Comparison of ENCODE assay signal across 8 cellular contexts in genomic region chr12:132954471-132955048, GRCh38. TPM values are rescaled to one million over a fixed set of nuclear protein-coding genes. Genes with fewer than 3 reads are reported as not detected.
DNase-seq lines count a peak whose midpoint lies in the region; ATAC-seq and TF ChIP-seq lines count a peak whose summit lies in the region.

No MANE protein-coding gene starts in this region.

- no peak for TF ChIP-seq POLR2A in esophagus squamous epithelium (IDR thresholded peaks at IDR 0.05)

- H3K4me1 ChIP-seq in SJCRH30 (no peaks in the 10 kb centered on the region), esophagus squamous epithelium (peaks cover 0 to 24% (median 13%) of the 10 kb centered on the region in 3 donors)

- in situ Hi-C loops in GM13976 (cut with MboI; ENCODE audit: low sequenced_read_pairs, unreplicated experiment) = no loop called here

- WGBS in esophagus squamous epithelium, 2 donors = 86 to 87% methylated on average over 12 to 14 of the region's 14 CpGs

- H3K4me3 ChIP-seq in SJCRH30 (peak overlapping the region; percentile 94), esophagus squamous epithelium (peak overlapping the region in 3 of 4 donors; percentile 74 to 100 (median 91)), retinal pigment epithelial cell (ENCODE audit: low read length) (peak overlapping the region; percentile 93)

- intact Hi-C loops in esophagus squamous epithelium (cut with DNase I) = no loop called here

- no peak for ATAC-seq in HG02884 (IDR thresholded peaks at IDR 0.05; ENCODE audit: unreplicated experiment)

- DNase-seq in GM13976 (ENCODE audit: low spot score) (peak; percentile 30), SJCRH30 (peak; percentile 6 to 26), esophagus squamous epithelium (lab: John Stamatoyannopoulos, UW) (no peak), retinal pigment epithelial cell (ENCODE audit: low read depth) (no peak), GDM1 (lab: John Stamatoyannopoulos, UW) (no peak), SHP77 (lab: John Stamatoyannopoulos, UW) (no peak), amniotic stem cell (lab: John Stamatoyannopoulos, UW) (no peak)

- no peaks in the 10 kb centered on the region for H3K27me3 ChIP-seq in SJCRH30
- H3K27me3 ChIP-seq in esophagus squamous epithelium = no peaks in the 10 kb centered on the region

- H3K9me3 ChIP-seq in SJCRH30 (replicated peaks) = peaks cover 19% of the 10 kb centered on the region
- H3K9me3 ChIP-seq in esophagus squamous epithelium = peaks cover 0 to 48% (median 42%) of the 10 kb centered on the region in 3 donors

- no peak for TF ChIP-seq CTCF in GM13976 (IDR thresholded peaks at IDR 0.05; ENCODE audit: borderline replicate concordance, control extremely low read depth, extremely low read depth, insufficient read depth, missing control alignments)
- no peak for TF ChIP-seq CTCF in esophagus squamous epithelium (IDR thresholded peaks at IDR 0.05)
- no peak for TF ChIP-seq CTCF in retinal pigment epithelial cell (conservative IDR thresholded peaks at IDR 0.05; ENCODE audit: low read depth, low read length)

- H3K27ac ChIP-seq in SJCRH30 (peak overlapping the region; percentile 87), esophagus squamous epithelium (peak overlapping the region in 3 of 4 donors; percentile 88 to 94 (median 94))

- peaks cover 7% of the 10 kb centered on the region; the same call in 1 of the 2 replicates for H3K36me3 ChIP-seq in SJCRH30
- peaks cover 0 to 28% (median 6%) of the 10 kb centered on the region in 3 donors for H3K36me3 ChIP-seq in esophagus squamous epithelium

RNA-seq across cellular contexts. Expression of gene ZNF605, which starts 1.5 kb away (rescaled TPM):
- total RNA-seq in SJCRH30 (2014; rRNA removed; shearing (Covaris generic)) = 5.7 and 7.6 TPM in 2 replicates
- 10 to 100 TPM in 1 of 4 donors, 1 to 10 TPM in 3; 3.2 to 10.1 (median 5.1) TPM for total RNA-seq in esophagus squamous epithelium

RNA-seq across cellular contexts. Expression of gene ZNF26, which starts 31.6 kb away (rescaled TPM):
- total RNA-seq in SJCRH30 (2014; rRNA removed; shearing (Covaris generic)) = 11.8 and 12.6 TPM in 2 replicates
- 10 to 100 TPM in 1 of 4 donors, 1 to 10 TPM in 3; 2.7 to 17.9 (median 5.9) TPM for total RNA-seq in esophagus squamous epithelium

Comparison
In these comparisons a context has a peak if more than half of its experiments do, and no peak if none do; other contexts are left out.
1. DNase-seq: peak in GM13976 (single experiment) and SJCRH30 (2 of 2); none in esophagus squamous epithelium (single experiment), retinal pigment epithelial cell (single experiment), GDM1 (single experiment), SHP77 (0 of 2) and amniotic stem cell (single experiment).
2. Peak in every context shown above with its lines, with median percentiles within 50 percentile points of each other: H3K4me3 ChIP-seq.